In genomic region chr17:49365667-49366066, GRCh38 we compare ENCODE assay signal across 9 cellular contexts. TPM values are rescaled to one million over a fixed set of nuclear protein-coding genes. Genes with fewer than 3 reads are reported as not detected.
DNase-seq lines count a peak whose midpoint lies in the region; ATAC-seq and TF ChIP-seq lines count a peak whose summit lies in the region.
"Had no signal": no experiment of that assay in that cellular context is flagged by ENCODE, and none has a peak within 500 bp of the region (broad histone marks: within the 10 kb centered on the region; RNA-seq: fewer than 3 reads in every experiment).

No MANE protein-coding gene starts in this region.

- intact Hi-C loops in dorsolateral prefrontal cortex (cut with DNase I): no loop called here

- no peak for ATAC-seq in stimulated activated effector memory CD8-positive, alpha-beta T cell treated with anti-CD3 and anti-CD28 coated beads, Interleukin-12 subunit alpha, Interleukin-12 subunit beta, amount 100 ng/mL, for 72 hours
- ATAC-seq: body of pancreas had no signal

- peak; percentile 23 for TF ChIP-seq CTCF in AG09309 (IDR thresholded peaks at IDR 0.05; ENCODE audit: control insufficient read depth, insufficient read depth, low read depth, low read length, missing control alignments)
- TF ChIP-seq CTCF in GM12864 (IDR thresholded peaks at IDR 0.05; ENCODE audit: low read depth, low read length, missing control alignments): peak; percentile 31
- TF ChIP-seq CTCF in Peyer's patch (IDR thresholded peaks at IDR 0.05): no peak
- peak in 46 of 56 donors; percentile 8 to 63 (median 36) for TF ChIP-seq CTCF in dorsolateral prefrontal cortex (IDR thresholded peaks at IDR 0.05 in 54 of 56, conservative IDR thresholded peaks at IDR 0.05 in 2 of 56; ENCODE audit: low read depth in 1 of 56, partially characterized antibody in 56 of 56)
- no peak for TF ChIP-seq CTCF in RWPE1 (conservative IDR thresholded peaks at IDR 0.05; ENCODE audit: low read depth)
- no peak for TF ChIP-seq CTCF in coronary artery (IDR thresholded peaks at IDR 0.05)

- H3K27ac ChIP-seq in Peyer's patch (no peak overlapping the region), dorsolateral prefrontal cortex (peak overlapping the region in 58 of 59 donors; percentile 6 to 99 (median 83)), RWPE1 (no peak overlapping the region), coronary artery (no peak overlapping the region)
- H3K27ac ChIP-seq: body of pancreas had no signal

- H3K36me3 Mint-ChIP-seq in stimulated activated effector memory CD8-positive, alpha-beta T cell treated with anti-CD3 and anti-CD28 coated beads, Interleukin-12 subunit alpha, Interleukin-12 subunit beta, amount 100 ng/mL, for 72 hours: peaks cover 50% of the 10 kb centered on the region

- H3K4me1 Mint-ChIP-seq in stimulated activated effector memory CD8-positive, alpha-beta T cell treated with anti-CD3 and anti-CD28 coated beads, Interleukin-12 subunit alpha, Interleukin-12 subunit beta, amount 100 ng/mL, for 72 hours: peaks cover 35% of the 10 kb centered on the region

- no peaks in the 10 kb centered on the region for H3K36me3 ChIP-seq in Peyer's patch

- H3K27me3 ChIP-seq in Peyer's patch (no peaks in the 10 kb centered on the region), dorsolateral prefrontal cortex (no peaks in the 10 kb centered on the region)
- H3K27me3 ChIP-seq: body of pancreas had no signal

- peak overlapping the region; percentile 32 for H3K27ac Mint-ChIP-seq in stimulated activated effector memory CD8-positive, alpha-beta T cell treated with anti-CD3 and anti-CD28 coated beads, Interleukin-12 subunit alpha, Interleukin-12 subunit beta, amount 100 ng/mL, for 72 hours

- no peaks in the 10 kb centered on the region for H3K9me3 ChIP-seq in Peyer's patch
- H3K9me3 ChIP-seq: body of pancreas had no signal

- no peaks in the 10 kb centered on the region for H3K9me3 Mint-ChIP-seq in stimulated activated effector memory CD8-positive, alpha-beta T cell treated with anti-CD3 and anti-CD28 coated beads, Interleukin-12 subunit alpha, Interleukin-12 subunit beta, amount 100 ng/mL, for 72 hours

- DNase-seq in AG09309 (ENCODE audit: low read depth): no peak
- DNase-seq in GM12864 (ENCODE audit: low read depth): no peak
- peak in 2 of 3 donors; percentile 20 to 51 for DNase-seq in Peyer's patch
- peak in 8 of 10 donors; percentile 50 to 77 (median 62) for DNase-seq in dorsolateral prefrontal cortex
- DNase-seq in stimulated activated effector memory CD8-positive, alpha-beta T cell treated with anti-CD3 and anti-CD28 coated beads, Interleukin-12 subunit alpha, Interleukin-12 subunit beta, amount 100 ng/mL, for 72 hours (ENCODE audit: low spot score in 2 of 2): peak in 1 of 2 donors; percentile 63
- no peak for DNase-seq in NCI-H345 treated with DMSO at 0.1 percent for 48 hours (lab: John Stamatoyannopoulos, UW; ENCODE audit: unreplicated experiment)
- DNase-seq in RWPE1 (ENCODE audit: low spot score): no peak
- DNase-seq in coronary artery (ENCODE audit: low spot score): no peak

- H3K4me3 ChIP-seq in AG09309 (ENCODE audit: control insufficient read depth, low read depth, low read length) (no peak overlapping the region), GM12864 (ENCODE audit: low read depth, low read length) (no peak overlapping the region), Peyer's patch (no peak overlapping the region), dorsolateral prefrontal cortex (no peak overlapping the region), coronary artery (no peak overlapping the region)
- H3K4me3 ChIP-seq: body of pancreas had no signal

- no peak for TF ChIP-seq POLR2A in Peyer's patch (IDR thresholded peaks at IDR 0.05)

- H3K4me3 Mint-ChIP-seq in stimulated activated effector memory CD8-positive, alpha-beta T cell treated with anti-CD3 and anti-CD28 coated beads, Interleukin-12 subunit alpha, Interleukin-12 subunit beta, amount 100 ng/mL, for 72 hours: peak overlapping the region; percentile 10

- POLR2A ChIA-PET in RWPE1 (lab: Yijun Ruan, JAX; ENCODE audit: low non-redundant PET): no interaction called here

- CTCF ChIA-PET in RWPE1 (lab: Yijun Ruan, JAX): interaction anchor here (0.6 kb wide), 1 partner anchor 1681 kb away, joined by 3 read pairs; no protein-coding TSS in a partner anchor

- peaks cover 0 to 6% (median 3%) of the 10 kb centered on the region in 4 donors for H3K4me1 ChIP-seq in Peyer's patch

RNA-seq across cellular contexts. Expression of gene ZNF652, which starts 3.6 kb away (rescaled TPM):
- 10 to 100 TPM; 36.5 to 56.1 (median 42.5) TPM for total RNA-seq in Peyer's patch
- total RNA-seq in dorsolateral prefrontal cortex: 100 to 1,000 TPM in 12 of 120 experiments, 10 to 100 TPM in 108; 27.4 to 153 (median 59.4) TPM

RNA-seq across cellular contexts. Expression of gene PHB1, which starts 49.0 kb away (rescaled TPM):
- total RNA-seq in Peyer's patch: 10 to 100 TPM; 59.5 to 75.9 (median 69.9) TPM
- 100 to 1,000 TPM in 23 of 120 experiments, 10 to 100 TPM in 97; 64.2 to 118 (median 89.1) TPM for total RNA-seq in dorsolateral prefrontal cortex

Comparison
In these comparisons a context has a peak if more than half of its experiments do, and no peak if none do; other contexts are left out.
1. DNase-seq: peak in Peyer's patch (2 of 3) and dorsolateral prefrontal cortex (8 of 10); none in AG09309 (single experiment), GM12864 (single experiment), NCI-H345 treated with DMSO at 0.1 percent for 48 hours (single experiment), RWPE1 (single experiment) and coronary artery (single experiment).
2. CTCF ChIP-seq: peak in AG09309 (single experiment), GM12864 (single experiment) and dorsolateral prefrontal cortex (46 of 56); none in Peyer's patch (0 of 6), RWPE1 (single experiment) and coronary artery (single experiment).
3. H3K27ac ChIP-seq: peak in dorsolateral prefrontal cortex (58 of 59); none in Peyer's patch (0 of 4), RWPE1 (single experiment) and coronary artery (0 of 2).